In genomic region chr6:139364302-139364981, GRCh38 we compare ENCODE assay signal across 8 cellular contexts. TPM values are rescaled to one million over a fixed set of nuclear protein-coding genes. Genes with fewer than 3 reads are reported as not detected.
DNase-seq lines count a peak whose midpoint lies in the region; ATAC-seq and TF ChIP-seq lines count a peak whose summit lies in the region.

No MANE protein-coding gene starts in this region.

- H3K4me3 Mint-ChIP-seq in activated T-cell treated with anti-CD3 and anti-CD28 coated beads, Interleukin-2, amount 50 U/mL, for 4 hours, result no peak overlapping the region
- H3K4me3 Mint-ChIP-seq in activated T-cell treated with anti-CD3 and anti-CD28 coated beads, Interleukin-2, amount 50 U/mL, for 24 hours, result no peak overlapping the region
- no peak overlapping the region for H3K4me3 Mint-ChIP-seq in chondrocyte (ENCODE audit: unreplicated experiment)

- H3K4me3 ChIP-seq in lower lobe of right lung, result no peak overlapping the region

- intact Hi-C loops in lower lobe of right lung (cut with DNase I), result loop anchor here (5.0 to 10.0 kb wide), 2 partner anchors 130 to 547 kb away; no protein-coding TSS in a partner anchor
- intact Hi-C loops in posterior vena cava (cut with DNase I), result loop anchor here in 1 of 2 donors (2.0 kb wide), 1 partner anchor 146 kb away; no protein-coding TSS in a partner anchor

- TF ChIP-seq CTCF in chondrocyte (IDR thresholded peaks at IDR 0.05) (peak; percentile 95), lower lobe of right lung (IDR thresholded peaks at IDR 0.05) (peak; percentile 75)

- peaks cover 35% of the 10 kb centered on the region for H3K4me1 Mint-ChIP-seq in activated T-cell treated with anti-CD3 and anti-CD28 coated beads, Interleukin-2, amount 50 U/mL, for 4 hours (ENCODE audit: low read depth)
- H3K4me1 Mint-ChIP-seq in activated T-cell treated with anti-CD3 and anti-CD28 coated beads, Interleukin-2, amount 50 U/mL, for 24 hours (ENCODE audit: low read depth), result peaks cover 31% of the 10 kb centered on the region
- peaks cover 25% of the 10 kb centered on the region for H3K4me1 Mint-ChIP-seq in chondrocyte (ENCODE audit: low read depth)

- H3K27me3 ChIP-seq in lower lobe of right lung (ENCODE audit: low read depth), result no peaks in the 10 kb centered on the region

- no peaks in the 10 kb centered on the region for H3K36me3 Mint-ChIP-seq in activated T-cell treated with anti-CD3 and anti-CD28 coated beads, Interleukin-2, amount 50 U/mL, for 4 hours (ENCODE audit: insufficient read depth)
- no peaks in the 10 kb centered on the region for H3K36me3 Mint-ChIP-seq in activated T-cell treated with anti-CD3 and anti-CD28 coated beads, Interleukin-2, amount 50 U/mL, for 24 hours (ENCODE audit: low read depth)
- H3K36me3 Mint-ChIP-seq in chondrocyte (ENCODE audit: low read depth), result no peaks in the 10 kb centered on the region

- H3K4me1 ChIP-seq in lower lobe of right lung, result peaks cover 15% of the 10 kb centered on the region

- no peak overlapping the region for H3K27ac Mint-ChIP-seq in activated T-cell treated with anti-CD3 and anti-CD28 coated beads, Interleukin-2, amount 50 U/mL, for 24 hours
- H3K27ac Mint-ChIP-seq in chondrocyte (ENCODE audit: unreplicated experiment), result no peak overlapping the region

- ATAC-seq in activated T-cell treated with anti-CD3 and anti-CD28 coated beads, Interleukin-2, amount 50 U/mL, for 4 hours, result peak; percentile 43 to 48
- ATAC-seq in HG03354 (IDR thresholded peaks at IDR 0.05; ENCODE audit: poor library complexity, severe bottlenecking, unreplicated experiment), result peak; percentile 70
- peak; percentile 41 to 61 for ATAC-seq in lower lobe of right lung
- no peak for ATAC-seq in HG03565 (IDR thresholded peaks at IDR 0.05; ENCODE audit: unreplicated experiment)

- H3K27me3 Mint-ChIP-seq in activated T-cell treated with anti-CD3 and anti-CD28 coated beads, Interleukin-2, amount 50 U/mL, for 4 hours (ENCODE audit: low read depth), result no peaks in the 10 kb centered on the region
- H3K27me3 Mint-ChIP-seq in activated T-cell treated with anti-CD3 and anti-CD28 coated beads, Interleukin-2, amount 50 U/mL, for 24 hours, result no peaks in the 10 kb centered on the region
- no peaks in the 10 kb centered on the region for H3K27me3 Mint-ChIP-seq in chondrocyte (ENCODE audit: low read depth)

- no peaks in the 10 kb centered on the region for H3K9me3 Mint-ChIP-seq in activated T-cell treated with anti-CD3 and anti-CD28 coated beads, Interleukin-2, amount 50 U/mL, for 4 hours
- no peaks in the 10 kb centered on the region for H3K9me3 Mint-ChIP-seq in activated T-cell treated with anti-CD3 and anti-CD28 coated beads, Interleukin-2, amount 50 U/mL, for 24 hours
- no peaks in the 10 kb centered on the region for H3K9me3 Mint-ChIP-seq in chondrocyte (ENCODE audit: low read depth)

- H3K27ac ChIP-seq in lower lobe of right lung, result no peak overlapping the region

- DNase-seq in activated T-cell treated with anti-CD3 and anti-CD28 coated beads, Interleukin-2, amount 50 U/mL, for 4 hours, result no peak
- no peak for DNase-seq in activated T-cell treated with anti-CD3 and anti-CD28 coated beads, Interleukin-2, amount 50 U/mL, for 24 hours
- DNase-seq in NOMO-1 treated with dmso at 0.1 percent for 144 hours (lab: John Stamatoyannopoulos, UW; ENCODE audit: unreplicated experiment) (peak; percentile 48), chondrocyte (ENCODE audit: low spot score) (no peak), lower lobe of right lung (no peak), posterior vena cava (ENCODE audit: low spot score) (no peak)

- no peaks in the 10 kb centered on the region for H3K9me3 ChIP-seq in lower lobe of right lung

- H3K36me3 ChIP-seq in lower lobe of right lung, result no peaks in the 10 kb centered on the region

RNA-seq across cellular contexts. Expression of gene CITED2, which starts 10.0 kb away (rescaled TPM):
- total RNA-seq in activated T-cell treated with anti-CD3 and anti-CD28 coated beads, Interleukin-2, amount 50 U/mL, for 4 hours, result 10 to 100 TPM; 35.3 to 61.8 (median 54.1) TPM
- 144 to 233 TPM (median 228 TPM) in 3 replicates for total RNA-seq in chondrocyte
- total RNA-seq in lower lobe of right lung, result 275 TPM
- 100 to 1,000 TPM in 1 of 2 donors, 10 to 100 TPM in 1; 85.4 to 132 TPM for total RNA-seq in posterior vena cava
